Comparison of ENCODE assay signal across 19 cellular contexts in the genomic region with DNA sequence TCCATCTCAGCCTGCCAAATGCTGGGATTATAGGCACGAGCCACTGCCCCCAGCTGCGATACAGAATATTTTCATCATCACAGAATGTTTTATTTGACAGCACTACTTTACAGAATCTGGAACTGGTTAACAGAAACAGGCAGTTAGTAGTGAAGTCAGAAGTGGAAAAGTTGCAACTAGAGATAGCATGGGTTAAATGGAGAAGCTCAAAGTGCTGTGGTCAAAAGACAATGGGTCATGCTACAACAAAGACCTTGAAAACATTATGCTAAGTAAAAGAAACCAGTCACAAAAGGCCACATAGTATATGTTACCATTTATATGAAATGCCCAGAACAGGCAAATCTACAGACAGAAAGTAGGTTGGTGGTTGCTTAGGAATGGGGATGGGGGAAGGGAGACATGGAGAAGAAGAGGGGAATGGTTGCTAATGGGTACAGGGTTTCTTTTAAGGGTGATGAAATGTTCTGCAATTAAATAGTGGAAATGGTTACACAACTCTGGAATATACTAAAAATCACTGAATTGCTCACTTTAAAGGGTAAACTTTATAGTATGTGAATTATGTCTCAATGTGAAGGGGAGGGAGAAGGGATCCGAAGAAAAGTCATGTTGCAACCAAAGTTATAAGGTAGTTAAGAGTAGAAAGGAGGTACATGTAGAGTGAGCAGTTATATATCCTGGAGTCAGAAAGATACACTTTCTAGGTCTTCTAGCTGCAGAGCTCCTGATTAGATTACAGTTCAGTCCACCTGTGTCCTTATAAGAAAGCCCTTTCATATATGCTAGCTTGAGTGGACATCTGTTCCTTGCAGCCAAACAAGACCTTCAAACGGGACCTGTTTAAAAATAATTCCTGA. TPM values are rescaled to one million over a fixed set of nuclear protein-coding genes. Genes with fewer than 3 reads are reported as not detected.
DNase-seq lines count a peak whose midpoint lies in the region; TF ChIP-seq lines count a peak whose summit lies in the region.
"Had no signal": no experiment of that assay in that cellular context is flagged by ENCODE, and none has a peak within 500 bp of the region (broad histone marks: within the 10 kb centered on the region; RNA-seq: fewer than 3 reads in every experiment).

No MANE protein-coding gene starts in this region.

- DNase-seq in GM04503 (ENCODE audit: low read depth): peak; percentile 47
- peak; percentile 81 for DNase-seq in OCI-M1 (lab: John Stamatoyannopoulos, UW)
- peak; percentile 46 for DNase-seq in fibroblast of mammary gland (ENCODE audit: low read depth)
- DNase-seq in skeletal muscle cell (ENCODE audit: low read depth): peak; percentile 64
- no peak for DNase-seq in G401 (ENCODE audit: low spot score)
- no peak for DNase-seq in globus pallidus (ENCODE audit: low spot score)
- DNase-seq in retina: no peak
- DNase-seq in AG20443 (ENCODE audit: low spot score): no peak
- DNase-seq: activated CD4-positive, alpha-beta T cell treated with anti-CD3 and anti-CD28 coated beads for 36 hours; activated CD8-positive, alpha-beta memory T cell treated with anti-CD3 and anti-CD28 coated beads, Interleukin-2, amount 50 U/mL, for 4 hours; CD4-positive, alpha-beta T cell; DMS79 treated with DMSO at 0.1 percent for 48 hours; GOT3; left lung; NCI-H345; pancreas; SJCRH30; transverse colon had no signal

- no peak overlapping the region for H3K4me3 ChIP-seq in fibroblast of mammary gland (ENCODE audit: control insufficient read depth, low read depth, low read length)
- no peak overlapping the region for H3K4me3 ChIP-seq in skeletal muscle cell (ENCODE audit: low read depth, low read length)
- H3K4me3 ChIP-seq: left lung, pancreas, SJCRH30, transverse colon had no signal

- in situ Hi-C loops in G401 (cut with HindIII; ENCODE audit: low sequenced_read_pairs): no loop called here

- TF ChIP-seq CTCF in fibroblast of mammary gland (conservative IDR thresholded peaks at IDR 0.05; ENCODE audit: control insufficient read depth, insufficient read depth, low read depth, low read length): no peak

RNA-seq across cellular contexts. Expression of gene RAPSN, which starts 46.3 kb away (rescaled TPM):
- not detected in 2 replicates for total RNA-seq in G401 (2014; rRNA removed; shearing (Covaris generic))
- total RNA-seq: epithelial cell of proximal tubule, transverse colon had no signal

RNA-seq across cellular contexts. Expression of gene CELF1, which starts 57.7 kb away (rescaled TPM):
- 58.7 and 94.4 TPM in 2 replicates for total RNA-seq in G401 (2014; rRNA removed; shearing (Covaris generic))

Comparison
In these comparisons a context has a peak if more than half of its experiments do, and no peak if none do; other contexts are left out.
1. DNase-seq: peak in GM04503 (single experiment), OCI-M1 (single experiment), fibroblast of mammary gland (single experiment) and skeletal muscle cell (single experiment); none in G401 (single experiment), globus pallidus (single experiment), retina (single experiment) and AG20443 (single experiment).